In the genomic region with DNA sequence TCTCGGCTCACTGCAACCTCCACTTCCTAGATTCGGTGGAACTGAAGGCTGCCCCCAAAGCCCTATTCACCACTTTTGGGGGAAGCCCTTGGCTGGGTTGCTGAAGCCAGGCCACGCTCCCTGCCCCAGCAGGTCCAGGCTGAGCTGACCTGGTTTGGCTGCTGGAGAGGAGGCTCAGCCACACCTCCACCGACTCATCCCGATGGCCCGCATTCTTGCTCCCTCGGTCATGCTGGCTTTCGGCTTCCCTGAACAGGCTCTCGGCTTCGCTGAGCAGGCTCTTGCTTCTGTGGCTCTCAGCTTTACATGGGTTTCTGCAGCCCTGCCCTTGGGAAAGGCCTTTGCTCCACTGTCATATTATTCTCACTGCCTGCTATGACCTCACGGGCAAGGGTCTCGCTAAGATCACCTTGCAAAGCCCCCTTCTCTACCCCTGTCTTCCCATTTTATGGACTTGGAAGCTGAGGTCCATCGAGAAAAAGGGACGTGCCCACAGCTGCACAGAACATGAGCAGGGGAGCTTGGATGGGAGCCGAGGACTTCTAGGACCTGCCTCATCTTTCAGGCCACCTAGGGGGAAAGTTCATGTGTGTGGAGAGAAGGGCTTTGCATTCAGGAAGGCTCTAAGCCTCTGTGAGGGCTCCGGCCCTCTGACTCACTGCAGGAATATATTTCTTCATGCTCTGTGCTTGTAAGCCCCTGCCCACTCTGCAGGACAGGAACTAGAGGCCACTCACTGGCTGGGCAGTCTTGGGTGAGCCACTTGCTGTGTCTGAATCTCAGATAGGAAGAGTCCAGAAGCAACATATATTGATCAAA, we compare ENCODE assay signal across 15 cellular contexts. TPM values are rescaled to one million over a fixed set of nuclear protein-coding genes. Genes with fewer than 3 reads are reported as not detected.
DNase-seq lines count a peak whose midpoint lies in the region; ATAC-seq and TF ChIP-seq lines count a peak whose summit lies in the region.
"Had no signal": no experiment of that assay in that cellular context is flagged by ENCODE, and none has a peak within 500 bp of the region (broad histone marks: within the 10 kb centered on the region; RNA-seq: fewer than 3 reads in every experiment).

No MANE protein-coding gene starts in this region.

- no peak overlapping the region for H3K4me3 ChIP-seq in AG10803 (ENCODE audit: low read length)
- H3K4me3 ChIP-seq in HUES48 (ENCODE audit: low read depth, low read length): no peak overlapping the region
- no peak overlapping the region for H3K4me3 ChIP-seq in kidney epithelial cell (ENCODE audit: low read depth, low read length)
- no peak overlapping the region for H3K4me3 ChIP-seq in effector memory CD4-positive, alpha-beta T cell (ENCODE audit: insufficient read depth, low read depth, low read length, poor library complexity, severe bottlenecking)
- H3K4me3 ChIP-seq in mucosa of descending colon: no peak overlapping the region
- H3K4me3 ChIP-seq: gastroesophageal sphincter, lower lobe of right lung, upper lobe of left lung had no signal

- peak; percentile 6 for DNase-seq in AG10803 (ENCODE audit: low read depth)
- DNase-seq in amniotic epithelial cell (ENCODE audit: low read depth): peak; percentile 43
- DNase-seq in kidney epithelial cell (ENCODE audit: low read depth): peak; percentile 75
- no peak for DNase-seq in stimulated activated CD4-positive, alpha-beta T cell treated with anti-CD3 and anti-CD28 coated beads, Interleukin-15, amount 100 ng/mL, for 24 hours
- no peak for DNase-seq in effector memory CD4-positive, alpha-beta T cell
- DNase-seq in naive thymus-derived CD8-positive, alpha-beta T cell: no peak
- DNase-seq in mucosa of descending colon: no peak
- DNase-seq: dermis blood vessel endothelial cell; lower lobe of right lung; NCI-H524 treated with DMSO at 0.1 percent for 48 hours; stimulated activated CD4-positive, alpha-beta T cell treated with anti-CD3 and anti-CD28 coated beads, Interleukin-12 subunit alpha, Interleukin-12 subunit beta, amount 100 ng/mL, for 4 hours; upper lobe of left lung had no signal

- no peaks in the 10 kb centered on the region for H3K36me3 ChIP-seq in HUES48 (ENCODE audit: control insufficient read depth, insufficient read depth, low read length)
- H3K36me3 ChIP-seq in kidney epithelial cell (ENCODE audit: control insufficient read depth, insufficient read depth, low read length): no peaks in the 10 kb centered on the region
- no peaks in the 10 kb centered on the region for H3K36me3 ChIP-seq in effector memory CD4-positive, alpha-beta T cell (ENCODE audit: control insufficient read depth, insufficient read depth, low read length)
- H3K36me3 ChIP-seq in mucosa of descending colon (ENCODE audit: low read depth): no peaks in the 10 kb centered on the region
- H3K36me3 ChIP-seq: gastroesophageal sphincter, lower lobe of right lung, upper lobe of left lung had no signal

- H3K27me3 ChIP-seq in HUES48 (ENCODE audit: control insufficient read depth, insufficient read depth, low read length) (no peaks in the 10 kb centered on the region), kidney epithelial cell (ENCODE audit: control insufficient read depth, insufficient read depth, low read length) (no peaks in the 10 kb centered on the region)
- H3K27me3 ChIP-seq in effector memory CD4-positive, alpha-beta T cell (replicated peaks; ENCODE audit: control insufficient read depth, insufficient read depth, low read length, poor library complexity, severe bottlenecking): no peaks in the 10 kb centered on the region
- H3K27me3 ChIP-seq: upper lobe of left lung had no signal

- no peaks in the 10 kb centered on the region for H3K9me3 Mint-ChIP-seq in naive thymus-derived CD8-positive, alpha-beta T cell

- H3K9ac ChIP-seq in HUES48 (ENCODE audit: low read depth, low read length): no peak overlapping the region

- no peak overlapping the region for H3K4me3 Mint-ChIP-seq in naive thymus-derived CD8-positive, alpha-beta T cell

- H3K4me1 ChIP-seq in HUES48 (ENCODE audit: control insufficient read depth, insufficient read depth, low read length) (no peaks in the 10 kb centered on the region), mucosa of descending colon (ENCODE audit: low read depth) (no peaks in the 10 kb centered on the region)
- H3K4me1 ChIP-seq in effector memory CD4-positive, alpha-beta T cell (ENCODE audit: control insufficient read depth, insufficient read depth, low read length, poor library complexity, severe bottlenecking): no peaks in the 10 kb centered on the region
- H3K4me1 ChIP-seq: gastroesophageal sphincter, lower lobe of right lung had no signal

- no peak overlapping the region for H3K27ac Mint-ChIP-seq in naive thymus-derived CD8-positive, alpha-beta T cell

- H3K9me3 ChIP-seq in HUES48 (ENCODE audit: control insufficient read depth, insufficient read depth, low read length) (no peaks in the 10 kb centered on the region), mucosa of descending colon (no peaks in the 10 kb centered on the region)
- H3K9me3 ChIP-seq in effector memory CD4-positive, alpha-beta T cell (ENCODE audit: control insufficient read depth, low read length): no peaks in the 10 kb centered on the region
- H3K9me3 ChIP-seq: gastroesophageal sphincter, lower lobe of right lung, upper lobe of left lung had no signal

- ATAC-seq in naive thymus-derived CD8-positive, alpha-beta T cell: no peak
- ATAC-seq in mucosa of descending colon: no peak
- ATAC-seq: gastroesophageal sphincter, lower lobe of right lung had no signal

- POLR2A ChIA-PET in naive thymus-derived CD8-positive, alpha-beta T cell (lab: Charles Lee): no interaction called here

- H3K4me1 Mint-ChIP-seq in naive thymus-derived CD8-positive, alpha-beta T cell: no peaks in the 10 kb centered on the region

- TF ChIP-seq CTCF in AG10803 (conservative IDR thresholded peaks at IDR 0.05; ENCODE audit: low read length) (no peak), kidney epithelial cell (IDR thresholded peaks at IDR 0.05; ENCODE audit: insufficient read depth, low read length, poor library complexity, severe bottlenecking) (no peak), mucosa of descending colon (IDR thresholded peaks at IDR 0.05) (no peak)

- no peaks in the 10 kb centered on the region for H3K36me3 Mint-ChIP-seq in naive thymus-derived CD8-positive, alpha-beta T cell

- H3K27ac ChIP-seq in HUES48 (ENCODE audit: low read depth, low read length): peak overlapping the region; percentile 60
- no peak overlapping the region for H3K27ac ChIP-seq in effector memory CD4-positive, alpha-beta T cell (ENCODE audit: insufficient read depth, low read length, poor library complexity, severe bottlenecking)
- H3K27ac ChIP-seq: gastroesophageal sphincter, lower lobe of right lung, upper lobe of left lung had no signal

- H3K27me3 Mint-ChIP-seq in naive thymus-derived CD8-positive, alpha-beta T cell: peaks cover 8 to 43% (median 31%) of the 10 kb centered on the region in 5 donors

- intact Hi-C loops in mucosa of descending colon (cut with DNase I, micrococcal nuclease): no loop called here

RNA-seq across cellular contexts. Expression of a gene that starts 15.6 kb away (rescaled TPM):
- total RNA-seq in kidney epithelial cell (2.8 and 5.6 TPM in 2 replicates), mucosa of descending colon (not detected)
- total RNA-seq in naive thymus-derived CD8-positive, alpha-beta T cell: not detected
- polyA plus RNA-seq in naive thymus-derived CD8-positive, alpha-beta T cell: not detected
- total RNA-seq: dermis blood vessel endothelial cell, gastroesophageal sphincter, osteocyte had no signal

RNA-seq across cellular contexts. Expression of a gene that starts 36.2 kb away (rescaled TPM):
- total RNA-seq in kidney epithelial cell (not detected in 2 replicates), mucosa of descending colon (not detected)
- total RNA-seq in naive thymus-derived CD8-positive, alpha-beta T cell: not detected
- polyA plus RNA-seq in naive thymus-derived CD8-positive, alpha-beta T cell: not detected
- total RNA-seq: dermis blood vessel endothelial cell, gastroesophageal sphincter, lower lobe of right lung, osteocyte had no signal

Comparison
In these comparisons a context has a peak if more than half of its experiments do, and no peak if none do; other contexts are left out.
1. DNase-seq: peak in AG10803 (single experiment), amniotic epithelial cell (single experiment) and kidney epithelial cell (single experiment); none in stimulated activated CD4-positive, alpha-beta T cell treated with anti-CD3 and anti-CD28 coated beads, Interleukin-15, amount 100 ng/mL, for 24 hours (single experiment), effector memory CD4-positive, alpha-beta T cell (0 of 3), naive thymus-derived CD8-positive, alpha-beta T cell (0 of 10) and mucosa of descending colon (0 of 3).